ENCODE assay signal across 17 cellular contexts in the genomic region with DNA sequence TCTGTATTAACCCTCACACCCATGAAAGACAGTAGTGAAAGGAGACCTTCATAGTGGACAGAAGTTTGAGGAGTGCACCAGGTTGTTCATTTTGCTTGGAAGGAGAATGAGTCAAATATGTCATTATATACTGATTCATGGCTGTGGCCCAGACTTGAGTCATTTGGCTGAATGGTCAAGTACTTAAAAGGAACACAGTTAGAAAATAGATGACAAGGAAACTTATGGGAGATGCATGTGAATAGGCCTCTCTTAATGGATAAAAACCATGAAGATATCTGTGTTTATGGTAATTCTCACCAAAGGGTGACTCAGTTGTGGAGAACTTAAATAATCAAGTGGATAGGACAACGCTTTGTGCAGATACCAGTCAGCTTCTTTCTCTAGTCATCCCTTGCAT.
"Had no signal": no experiment of that assay in that cellular context is flagged by ENCODE, and none has a peak within 500 bp of the region (broad histone marks: within the 10 kb centered on the region; RNA-seq: fewer than 3 reads in every experiment).

No MANE protein-coding gene starts in this region.

- H3K27ac ChIP-seq: esophagus squamous epithelium, heart left ventricle, neutrophil, psoas muscle, skin epidermis, stomach, thoracic aorta, transverse colon had no signal

- H3K4me3 ChIP-seq: esophagus squamous epithelium, heart left ventricle, mucosa of descending colon, psoas muscle, skin epidermis, stomach, thoracic aorta, transverse colon had no signal

- H3K4me1 ChIP-seq: esophagus squamous epithelium, heart left ventricle, psoas muscle, stomach, transverse colon had no signal

- H3K36me3 ChIP-seq: esophagus squamous epithelium, heart left ventricle, neutrophil, stomach, thoracic aorta, transverse colon had no signal

- DNase-seq: effector memory CD8-positive, alpha-beta T cell; esophagus squamous epithelium; heart left ventricle; hippocampal formation; mucosa of descending colon; naive thymus-derived CD8-positive, alpha-beta T cell; psoas muscle; stimulated activated CD4-positive, alpha-beta T cell treated with anti-CD3 and anti-CD28 coated beads, Interleukin-2, amount 100 ng/mL, for 24 hours; stimulated activated CD4-positive, alpha-beta T cell treated with anti-CD3 and anti-CD28 coated beads, Interleukin-4, amount 100 ng/mL, for 4 hours; stimulated activated naive CD4-positive, alpha-beta T cell; stomach; substantia nigra; transverse colon had no signal

- H3K27me3 ChIP-seq: esophagus squamous epithelium, heart left ventricle, neutrophil, stomach, transverse colon had no signal

- ATAC-seq: effector memory CD8-positive, alpha-beta T cell; heart left ventricle; mucosa of descending colon; naive thymus-derived CD8-positive, alpha-beta T cell; psoas muscle; sciatic nerve had no signal

- H3K9me3 ChIP-seq: esophagus squamous epithelium, heart left ventricle, neutrophil, psoas muscle, thoracic aorta, transverse colon had no signal
